16 cellular contexts compared by ENCODE assay signal in the genomic region with DNA sequence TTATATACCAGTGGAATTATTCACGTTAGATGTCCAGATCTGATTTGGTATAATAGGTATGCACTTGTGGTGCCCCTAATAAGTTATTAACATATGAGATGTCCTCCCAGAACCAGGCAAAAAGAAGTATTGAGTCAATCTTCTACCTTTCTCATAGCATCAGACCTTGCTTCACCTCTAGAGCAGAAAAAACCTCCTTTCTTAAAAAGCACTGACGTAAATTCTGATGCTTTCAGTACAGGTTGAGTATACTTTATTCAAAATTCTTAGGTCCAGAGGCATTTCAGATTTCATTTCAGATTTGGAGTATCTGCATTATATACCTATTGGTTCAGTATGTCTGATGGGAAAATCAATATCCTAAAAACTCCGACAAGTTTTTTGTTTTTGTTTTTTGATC.
"Had no signal": no experiment of that assay in that cellular context is flagged by ENCODE, and none has a peak within 500 bp of the region (broad histone marks: within the 10 kb centered on the region; RNA-seq: fewer than 3 reads in every experiment).

No MANE protein-coding gene starts in this region.

- DNase-seq: activated CD4-positive, alpha-beta T cell treated with anti-CD3 and anti-CD28 coated beads for 4 hours; activated effector memory CD4-positive, alpha-beta T cell treated with Interleukin-2 at 50 U/mL for 16 hours; amygdala; effector memory CD8-positive, alpha-beta T cell; erythroblast; kidney; left ventricle myocardium superior; SHP77 treated with DMSO at 0.1 percent for 48 hours; stimulated activated CD4-positive, alpha-beta T cell treated with anti-CD3 and anti-CD28 coated beads, Interleukin-4, amount 100 ng/mL, for 1 hour; stimulated activated CD8-positive, alpha-beta memory T cell treated with anti-CD3 and anti-CD28 coated beads, Interleukin-4, amount 100 ng/mL, for 48 hours; T-helper 9 cell had no signal

- H3K27me3 Mint-ChIP-seq: brain had no signal

- H3K4me2 ChIP-seq: hepatocyte had no signal

- ATAC-seq: effector memory CD8-positive, alpha-beta T cell; left ventricle myocardium superior had no signal

- H2AFZ ChIP-seq: hepatocyte, parathyroid adenoma had no signal

- H3K27me3 ChIP-seq: hepatocyte had no signal

- H3K4me1 ChIP-seq: parathyroid adenoma had no signal

- H3K27ac Mint-ChIP-seq: effector memory CD8-positive, alpha-beta T cell had no signal

- H3K9ac ChIP-seq: parathyroid adenoma had no signal

- H3K27ac ChIP-seq: hepatocyte, parathyroid adenoma, VCaP had no signal

- H3K9me3 Mint-ChIP-seq: brain; central memory CD8-positive, alpha-beta T cell; effector memory CD8-positive, alpha-beta T cell had no signal

- H3K79me2 ChIP-seq: hepatocyte, parathyroid adenoma had no signal

- H3K4me3 ChIP-seq: hepatocyte had no signal

- H3K4me3 Mint-ChIP-seq: brain; central memory CD8-positive, alpha-beta T cell; effector memory CD8-positive, alpha-beta T cell had no signal
